Comparison of ENCODE assay signal across 2 cellular contexts in genomic region chr2:239171643-239172042, GRCh38.
A peak's percentile ranks its signal among the peaks of the same experiment; 100 is the strongest.
TF ChIP-seq lines count a peak whose summit lies in the region.

No MANE protein-coding gene starts in this region.

TF ChIP-seq in A549, 52 proteins besides CTCF, POLR2A, EP300 and RAD21 (continued from another document):
- TF ChIP-seq CEBPB (IDR thresholded peaks at IDR 0.05), result no peak
- TF ChIP-seq MAFK (IDR thresholded peaks at IDR 0.05; ENCODE audit: partially characterized antibody), result peak; percentile 26
- no peak for TF ChIP-seq JUN (IDR thresholded peaks at IDR 0.05)

TF ChIP-seq in HCT116, 20 proteins besides CTCF, POLR2A, EP300 and RAD21 (continued from another document):
- TF ChIP-seq ZBTB33 (IDR thresholded peaks at IDR 0.05; ENCODE audit: extremely low read depth, insufficient replicate concordance, low read length), result no peak
